22 cellular contexts compared by ENCODE assay signal in genomic region chr10:50515420-50515819, GRCh38.
DNase-seq lines count a peak whose midpoint lies in the region; ATAC-seq, FAIRE-seq and TF ChIP-seq lines count a peak whose summit lies in the region.
"Had no signal": no experiment of that assay in that cellular context is flagged by ENCODE, and none has a peak within 500 bp of the region (broad histone marks: within the 10 kb centered on the region; RNA-seq: fewer than 3 reads in every experiment).

No MANE protein-coding gene starts in this region.

- 58% methylated on average over 2 of the region's 2 CpGs for WGBS in right lobe of liver (ENCODE audit: insufficient coverage, low coverage, low lambda C conversion rate, missing lambda C conversion rate)
- WGBS in HepG2 (ENCODE audit: low lambda C conversion rate) = 95% methylated on average over 1 of the region's 2 CpGs

- in situ Hi-C loops in HepG2 (cut with HindIII; ENCODE audit: extremely low pct_ligation_motif_present, low pct_unique_long_range_greater_than_20kb) = no loop called here

- H3K9ac ChIP-seq in HepG2 (ENCODE audit: insufficient read depth, low read depth, low read length) = no peak overlapping the region
- H3K9ac ChIP-seq in Karpas-422 (ENCODE audit: low read length) = no peak overlapping the region
- H3K9ac ChIP-seq: BLaER1 had no signal

- intact Hi-C loops in right lobe of liver (cut with DNase I) (no loop called here), HepG2 (cut with micrococcal nuclease; ENCODE audit: unreplicated experiment) (no loop called here), dorsolateral prefrontal cortex (cut with DNase I) (no loop called here), head of caudate nucleus (cut with DNase I) (no loop called here), tibial artery (cut with DNase I; ENCODE audit: low total_unique reads) (no loop called here)

- H3K79me2 ChIP-seq in HepG2 (ENCODE audit: insufficient read depth, low read length) (peaks cover 2% of the 10 kb centered on the region), Karpas-422 (ENCODE audit: low read length) (no peaks in the 10 kb centered on the region)

- H3K4me3 ChIP-seq in right lobe of liver = no peak overlapping the region
- H3K4me3 ChIP-seq in HepG2 (replicated peaks in 1 of 3; ENCODE audit: insufficient read depth in 1 of 3, low read depth in 2 of 3, low read length in 3 of 3) = no peak overlapping the region
- no peak overlapping the region for H3K4me3 ChIP-seq in dorsolateral prefrontal cortex
- H3K4me3 ChIP-seq in Karpas-422 (ENCODE audit: low read length) = no peak overlapping the region
- H3K4me3 ChIP-seq in tibial artery = no peak overlapping the region
- H3K4me3 ChIP-seq: BLaER1, GM12878, GM23338 had no signal

- no peaks in the 10 kb centered on the region for H3K36me3 ChIP-seq in right lobe of liver
- 0 out of 5 replicates have a peak, but pooled peaks cover 0 to 3% of the 10 kb centered on the region in 2 experiments for H3K36me3 ChIP-seq in HepG2 (replicated peaks in 1 of 2; ENCODE audit: control insufficient read depth in 1 of 2, insufficient read depth in 2 of 2, low read length in 2 of 2)
- no peaks in the 10 kb centered on the region for H3K36me3 ChIP-seq in Karpas-422 (ENCODE audit: insufficient read depth, low read length)
- peaks cover 0 to 5% (median 0%) of the 10 kb centered on the region in 3 donors for H3K36me3 ChIP-seq in tibial artery
- H3K36me3 ChIP-seq: BLaER1 had no signal

- H3K9me3 ChIP-seq in right lobe of liver (no peaks in the 10 kb centered on the region), HepG2 (ENCODE audit: low read length) (no peaks in the 10 kb centered on the region), Karpas-422 (ENCODE audit: low read length) (no peaks in the 10 kb centered on the region), tibial artery (no peaks in the 10 kb centered on the region)
- H3K9me3 ChIP-seq: BLaER1 had no signal

- peak overlapping the region in 1 of 3 donors; percentile 26 for H3K27ac ChIP-seq in right lobe of liver
- H3K27ac ChIP-seq in HepG2 (ENCODE audit: extremely low read length, insufficient read depth, low read length) = no peak overlapping the region
- H3K27ac ChIP-seq in dorsolateral prefrontal cortex = peak overlapping the region in 56 of 59 donors; percentile 3 to 99 (median 64)
- no peak overlapping the region for H3K27ac ChIP-seq in Karpas-422 (ENCODE audit: low read length)
- no peak overlapping the region for H3K27ac ChIP-seq in tibial artery
- H3K27ac ChIP-seq: BLaER1, HL-60 had no signal

- TF ChIP-seq CTCF in right lobe of liver (IDR thresholded peaks at IDR 0.05) (no peak), HepG2 (CRISPR knock-in tag; IDR thresholded peaks at IDR 0.05) (no peak), dorsolateral prefrontal cortex (IDR thresholded peaks at IDR 0.05 in 54 of 56, conservative IDR thresholded peaks at IDR 0.05 in 2 of 56; ENCODE audit: low read depth in 1 of 56, partially characterized antibody in 56 of 56) (no peak), tibial artery (IDR thresholded peaks at IDR 0.05) (no peak)

- CTCF ChIA-PET in HepG2 (lab: Yijun Ruan, JAX; ENCODE audit: low intra/inter-chr PET ratio, low total read pairs) = no interaction called here

- H3K4me2 ChIP-seq in HepG2 (ENCODE audit: low read depth, low read length) = no peak overlapping the region
- H3K4me2 ChIP-seq in Karpas-422 (ENCODE audit: low read depth, low read length, poor library complexity, severe bottlenecking) = no peak overlapping the region
- H3K4me2 ChIP-seq: BLaER1, GM23338 had no signal

- no peak for TF ChIP-seq RAD21 in HepG2 (CRISPR knock-in tag; IDR thresholded peaks at IDR 0.05)

- H2AFZ ChIP-seq in HepG2 (ENCODE audit: low read length) (no peak overlapping the region), Karpas-422 (ENCODE audit: low read length) (no peak overlapping the region)
- H2AFZ ChIP-seq: GM23338 had no signal

- H3K9me2 ChIP-seq in Karpas-422 (replicated peaks; ENCODE audit: insufficient read depth, low read length) = no peaks in the 10 kb centered on the region

- BruUV-seq in HepG2 (replicated peaks; lab: Mats Ljungman, UMichigan) = no TSS peak

- peak in 3 of 4 donors; percentile 23 to 38 (median 26) for ATAC-seq in right lobe of liver
- ATAC-seq in HepG2 = no peak
- peak; percentile 58 for ATAC-seq in left lobe of liver
- ATAC-seq: GM12878, GM23338 had no signal

- DNase-seq in right lobe of liver (no peak), HepG2 (ENCODE audit: low spot score) (no peak), dorsolateral prefrontal cortex (no peak), left lobe of liver (ENCODE audit: low spot score) (no peak), Karpas-422 (no peak), head of caudate nucleus (no peak), tibial artery (no peak)
- DNase-seq in activated effector memory CD4-positive, alpha-beta T cell treated with Interleukin-2 at 50 U/mL for 16 hours = no peak
- DNase-seq: 8988T; CD8-positive, alpha-beta memory T cell; COR-L47; DMS 273 treated with DMSO at 0.1 percent for 48 hours; DMS53; DND-41; EL; HCEC 1CT; IMR-90 had no signal

- no peak for TF ChIP-seq POLR2A in right lobe of liver (IDR thresholded peaks at IDR 0.05)
- TF ChIP-seq POLR2A in HepG2 (IDR thresholded peaks at IDR 0.05; ENCODE audit: insufficient read depth in 1 of 2, low read depth in 2 of 2, low read length in 2 of 2) = no peak

- H4K20me1 ChIP-seq in HepG2 (ENCODE audit: insufficient read depth, low read length) (no peaks in the 10 kb centered on the region), Karpas-422 (ENCODE audit: insufficient read depth, low read depth, low read length) (peaks cover 11% of the 10 kb centered on the region; the same call in 1 of the 2 replicates)
- H4K20me1 ChIP-seq: BLaER1 had no signal

- FAIRE-seq in HepG2 (lab: Jason Lieb, UNC) = no peak
- FAIRE-seq: GM12878, H54 had no signal

- POLR2A ChIA-PET in HepG2 (lab: Yijun Ruan, JAX) = no interaction called here

- H3K4me1 ChIP-seq in right lobe of liver = peaks cover 0 to 32% (median 0%) of the 10 kb centered on the region in 4 donors
- H3K4me1 ChIP-seq in HepG2 (ENCODE audit: insufficient read depth, low read length) = peaks cover 26% of the 10 kb centered on the region
- H3K4me1 ChIP-seq in Karpas-422 (ENCODE audit: low read length) = no peaks in the 10 kb centered on the region
- peaks cover 0 to 19% (median 5%) of the 10 kb centered on the region in 4 donors for H3K4me1 ChIP-seq in tibial artery

- H3K27me3 ChIP-seq in right lobe of liver = no peaks in the 10 kb centered on the region
- no peaks in the 10 kb centered on the region for H3K27me3 ChIP-seq in HepG2 (ENCODE audit: control insufficient read depth in 1 of 2, insufficient read depth in 2 of 2, low read length in 2 of 2)
- H3K27me3 ChIP-seq in dorsolateral prefrontal cortex = no peaks in the 10 kb centered on the region
- no peaks in the 10 kb centered on the region for H3K27me3 ChIP-seq in Karpas-422 (ENCODE audit: low read length)
- no peaks in the 10 kb centered on the region for H3K27me3 ChIP-seq in tibial artery
- H3K27me3 ChIP-seq: BLaER1 had no signal

- no peak for TF ChIP-seq EP300 in HepG2 (IDR thresholded peaks at IDR 0.05; ENCODE audit: low read depth in 2 of 2, low read length in 2 of 2)
- no peak for TF ChIP-seq EP300 in HepG2 (CRISPR knock-in tag; IDR thresholded peaks at IDR 0.05; ENCODE audit: borderline replicate concordance)

TF ChIP-seq in HepG2, 621 proteins besides CTCF, POLR2A, EP300 and RAD21:
- TF ChIP-seq ZNF121 (CRISPR knock-in tag; IDR thresholded peaks at IDR 0.05) (no peak), ZSCAN25 (CRISPR knock-in tag; IDR thresholded peaks at IDR 0.05) (no peak), ZNF282 (IDR thresholded peaks at IDR 0.05; ENCODE audit: partially characterized antibody) (no peak), DZIP1 (CRISPR knock-in tag; IDR thresholded peaks at IDR 0.05) (no peak), ZC3H13 (CRISPR knock-in tag; IDR thresholded peaks at IDR 0.05) (no peak), E2F5 (CRISPR knock-in tag; conservative IDR thresholded peaks at IDR 0.05) (no peak)

Comparison
In these comparisons a context has a peak if more than half of its experiments do, and no peak if none do; other contexts are left out.
1. H3K27ac ChIP-seq: peak in dorsolateral prefrontal cortex (56 of 59); none in HepG2 (single experiment), Karpas-422 (single experiment) and tibial artery (0 of 2).